32 cellular contexts compared by ENCODE assay signal in genomic region chr19:42005504-42005903, GRCh38. TPM values are rescaled to one million over a fixed set of nuclear protein-coding genes. Genes with fewer than 3 reads are reported as not detected.
"Had no signal": no experiment of that assay in that cellular context is flagged by ENCODE, and none has a peak within 500 bp of the region (broad histone marks: within the 10 kb centered on the region; RNA-seq: fewer than 3 reads in every experiment).

No MANE protein-coding gene starts in this region.

- H3K4me2 ChIP-seq: neural progenitor cell, smooth muscle cell had no signal

- H3K27me3 ChIP-seq: ovary, testis, uterus had no signal

- H3K36me3 Mint-ChIP-seq: naive B cell; natural killer cell; neural progenitor cell; stimulated activated memory B cell treated with anti-CD40 and anti-IgM and Interleukin-4, amounts not matched to agents 10 μg/mL and 1 μg/mL and 100 μg/mL, for 72 hours; type B pancreatic cell had no signal

- H3K9me3 ChIP-seq: neutrophil, ovary, psoas muscle, right lobe of liver, spleen, suprapubic skin, testis, tibial artery, transverse colon, upper lobe of right lung, uterus had no signal

- H3K79me2 ChIP-seq: parathyroid adenoma had no signal

- H3K27ac Mint-ChIP-seq: naive B cell; natural killer cell; nephron; neural progenitor cell; progenitor cell of endocrine pancreas; stimulated activated memory B cell treated with anti-CD40 and anti-IgM and Interleukin-4, amounts not matched to agents 10 μg/mL and 1 μg/mL and 100 μg/mL, for 72 hours; type B pancreatic cell had no signal

- H3K4me1 ChIP-seq: neural progenitor cell, parathyroid adenoma, right lobe of liver, spleen, suprapubic skin, testis, tibial artery, transverse colon, upper lobe of right lung, uterus had no signal

- DNase-seq: naive B cell; natural killer cell; nucleus accumbens; ovary; psoas muscle; right cardiac atrium; right lobe of liver; spleen; stimulated activated CD4-positive, alpha-beta T cell treated with anti-CD3 and anti-CD28 coated beads, Interleukin-12 subunit alpha, Interleukin-12 subunit beta, amount 100 ng/mL, for 4 hours; stimulated activated CD4-positive, alpha-beta T cell treated with anti-CD3 and anti-CD28 coated beads, Interleukin-1b, Interleukin-23, amount 100 ng/mL, for 48 hours; stimulated activated CD4-positive, alpha-beta T cell treated with anti-CD3 and anti-CD28 coated beads, Interleukin-4, amount 100 ng/mL, for 1 hour; stimulated activated CD4-positive, alpha-beta T cell treated with anti-CD3 and anti-CD28 coated beads, Interleukin-4, amount 100 ng/mL, for 4 hours; stimulated activated CD8-positive, alpha-beta memory T cell treated with anti-CD3 and anti-CD28 coated beads, Interleukin-4, amount 100 ng/mL, for 48 hours; stimulated activated naive CD4-positive, alpha-beta T cell; stimulated activated naive CD8-positive, alpha-beta T cell treated with anti-CD3 and anti-CD28 coated beads, Interleukin-15, amount 100 ng/mL, for 72 hours; stimulated activated naive CD8-positive, alpha-beta T cell treated with anti-CD3 and anti-CD28 coated beads, Interleukin-15, Interleukin-2, amounts not matched to agents 100 U/mL and 50 U/mL, for 24 hours; substantia nigra; testis; tibial artery; transverse colon; upper lobe of right lung; uterus had no signal

- H3K36me3 ChIP-seq: neural progenitor cell, neutrophil, ovary, right lobe of liver, spleen, suprapubic skin, transverse colon, upper lobe of right lung, uterus had no signal

- H2AFZ ChIP-seq: neural progenitor cell, parathyroid adenoma had no signal

- H3K27ac ChIP-seq: neural progenitor cell, neutrophil, ovary, parathyroid adenoma, psoas muscle, right lobe of liver, skin epidermis, spleen, suprapubic skin, testis, tibial artery, transverse colon, upper lobe of right lung, uterus had no signal

- H3K9me3 Mint-ChIP-seq: naive B cell; natural killer cell; nephron; neural progenitor cell; stimulated activated memory B cell treated with anti-CD40 and anti-IgM and Interleukin-4, amounts not matched to agents 10 μg/mL and 1 μg/mL and 100 μg/mL, for 72 hours; stimulated activated naive CD8-positive, alpha-beta T cell treated with anti-CD3 and anti-CD28 coated beads, Interleukin-15, amount 100 ng/mL, for 72 hours; type B pancreatic cell had no signal

- H3K4me1 Mint-ChIP-seq: natural killer cell; neural progenitor cell; stimulated activated memory B cell treated with anti-CD40 and anti-IgM and Interleukin-4, amounts not matched to agents 10 μg/mL and 1 μg/mL and 100 μg/mL, for 72 hours had no signal

- ATAC-seq: natural killer cell; psoas muscle; right cardiac atrium; stimulated activated memory B cell treated with anti-CD40 and anti-IgM and Interleukin-4, amounts not matched to agents 10 μg/mL and 1 μg/mL and 100 μg/mL, for 72 hours; stimulated activated naive CD8-positive, alpha-beta T cell treated with anti-CD3 and anti-CD28 coated beads, Interleukin-15, amount 100 ng/mL, for 72 hours; stimulated activated naive CD8-positive, alpha-beta T cell treated with anti-CD3 and anti-CD28 coated beads, Interleukin-15, Interleukin-2, amounts not matched to agents 100 U/mL and 50 U/mL, for 24 hours; upper lobe of right lung had no signal

- H3K4me3 Mint-ChIP-seq: natural killer cell; nephron; neural progenitor cell; stimulated activated memory B cell treated with anti-CD40 and anti-IgM and Interleukin-4, amounts not matched to agents 10 μg/mL and 1 μg/mL and 100 μg/mL, for 72 hours; stimulated activated naive CD8-positive, alpha-beta T cell treated with anti-CD3 and anti-CD28 coated beads, Interleukin-15, amount 100 ng/mL, for 72 hours; type B pancreatic cell had no signal

- H3K4me3 ChIP-seq: neural progenitor cell, ovary, psoas muscle, right lobe of liver, skin epidermis, smooth muscle cell, spleen, suprapubic skin, testis, tibial artery, transverse colon, upper lobe of right lung, uterus had no signal

RNA-seq across cellular contexts. Expression of gene ATP1A3, which starts 11.5 kb away (rescaled TPM):
- total RNA-seq: smooth muscle cell, suprapubic skin, upper lobe of right lung had no signal
- polyA plus RNA-seq: smooth muscle cell had no signal
